ENCODE assay signal across 13 cellular contexts in genomic region chr15:31501074-31501473, GRCh38.
"Had no signal": no experiment of that assay in that cellular context is flagged by ENCODE, and none has a peak within 500 bp of the region (broad histone marks: within the 10 kb centered on the region; RNA-seq: fewer than 3 reads in every experiment).

No MANE protein-coding gene starts in this region.

- H3K4me1 ChIP-seq: tibial artery, vagina had no signal

- H3K36me3 Mint-ChIP-seq: activated CD4-positive, alpha-beta memory T cell treated with anti-CD3 and anti-CD28 coated beads for 36 hours; immature natural killer cell had no signal

- H3K4me1 Mint-ChIP-seq: immature natural killer cell had no signal

- DNase-seq: activated CD4-positive, alpha-beta memory T cell treated with anti-CD3 and anti-CD28 coated beads for 36 hours; activated CD4-positive, alpha-beta T cell treated with anti-CD3 and anti-CD28 coated beads for 1 hour; activated naive CD4-positive, alpha-beta T cell; activated T-cell treated with anti-CD3 and anti-CD28 coated beads, Interleukin-2, amount 50 U/mL, for 72 hours; immature natural killer cell; left cardiac atrium; mammary epithelial cell; nephron progenitor cell; tibial artery had no signal

- H3K27me3 ChIP-seq: dorsolateral prefrontal cortex, tibial artery, vagina had no signal

- H3K9me3 ChIP-seq: tibial artery, vagina had no signal

- H3K27me3 Mint-ChIP-seq: activated CD4-positive, alpha-beta memory T cell treated with anti-CD3 and anti-CD28 coated beads for 36 hours had no signal

- H3K4me3 ChIP-seq: dorsolateral prefrontal cortex, tibial artery, vagina had no signal

- H3K27ac ChIP-seq: tibial artery, vagina had no signal

- H3K36me3 ChIP-seq: vagina had no signal

- H3K4me3 Mint-ChIP-seq: activated CD4-positive, alpha-beta memory T cell treated with anti-CD3 and anti-CD28 coated beads for 36 hours; activated T-cell treated with anti-CD3 and anti-CD28 coated beads, Interleukin-2, amount 50 U/mL, for 72 hours; immature natural killer cell; nephron progenitor cell had no signal

- H3K9me3 Mint-ChIP-seq: activated CD4-positive, alpha-beta memory T cell treated with anti-CD3 and anti-CD28 coated beads for 36 hours; activated T-cell treated with anti-CD3 and anti-CD28 coated beads, Interleukin-2, amount 50 U/mL, for 72 hours; immature natural killer cell; nephron progenitor cell had no signal

- ATAC-seq: activated T-cell treated with anti-CD3 and anti-CD28 coated beads, Interleukin-2, amount 50 U/mL, for 72 hours; esophagus mucosa had no signal

- FAIRE-seq: astrocyte had no signal

- H3K27ac Mint-ChIP-seq: activated CD4-positive, alpha-beta memory T cell treated with anti-CD3 and anti-CD28 coated beads for 36 hours; activated T-cell treated with anti-CD3 and anti-CD28 coated beads, Interleukin-2, amount 50 U/mL, for 72 hours; immature natural killer cell had no signal
